9 cellular contexts compared by ENCODE assay signal in the genomic region with DNA sequence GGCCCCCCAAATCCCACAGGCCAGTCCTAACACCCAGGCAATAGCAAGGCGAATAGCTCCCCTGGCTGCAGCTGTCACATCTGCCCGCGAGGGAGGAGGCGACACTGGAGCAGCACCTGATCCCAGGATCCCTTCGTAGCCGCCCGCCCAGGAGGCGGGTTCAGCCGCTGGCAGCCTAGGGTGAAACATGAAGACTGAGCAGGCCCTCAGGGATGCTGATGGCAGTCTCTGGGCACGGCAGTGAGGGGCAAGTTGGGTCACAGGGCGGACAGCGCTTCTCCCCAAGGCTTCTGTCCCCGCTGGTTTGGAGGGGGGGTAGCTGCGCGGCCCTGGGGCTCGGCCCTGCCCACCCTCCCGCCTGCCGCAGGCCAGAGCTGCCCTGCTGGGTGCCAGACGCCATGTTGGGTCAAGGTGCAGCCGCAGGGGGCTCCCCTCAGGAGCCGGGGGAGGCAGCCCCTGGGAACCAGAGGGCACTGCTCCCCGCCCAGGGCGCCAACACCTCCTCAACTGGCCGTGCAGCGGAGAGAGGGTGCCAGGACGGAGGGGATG. TPM values are rescaled to one million over a fixed set of nuclear protein-coding genes. Genes with fewer than 3 reads are reported as not detected.
DNase-seq lines count a peak whose midpoint lies in the region; ATAC-seq, FAIRE-seq and TF ChIP-seq lines count a peak whose summit lies in the region.
"Had no signal": no experiment of that assay in that cellular context is flagged by ENCODE, and none has a peak within 500 bp of the region (broad histone marks: within the 10 kb centered on the region; RNA-seq: fewer than 3 reads in every experiment).

No MANE protein-coding gene starts in this region.

- H3K27me3 ChIP-seq in BE2C (no peaks in the 10 kb centered on the region), ascending aorta (no peaks in the 10 kb centered on the region), keratinocyte (ENCODE audit: control insufficient read depth, extremely low read depth, insufficient read depth, low read length) (no peaks in the 10 kb centered on the region)

- H3K27ac ChIP-seq in ascending aorta, result peak overlapping the region; percentile 47 to 79
- H3K27ac ChIP-seq in keratinocyte (ENCODE audit: control insufficient read depth, insufficient read depth, low read length), result no peak overlapping the region
- peak overlapping the region; percentile 93 for H3K27ac ChIP-seq in substantia nigra (ENCODE audit: low read depth, low read length, poor library complexity, severe bottlenecking)

- no peaks in the 10 kb centered on the region for H3K79me2 ChIP-seq in keratinocyte (ENCODE audit: control insufficient read depth, insufficient read depth, low read length)

- dilution Hi-C loops in keratinocyte (cut with MboI; ENCODE audit: extremely low pct_ligation_motif_present, low sequenced_read_pairs), result no loop called here

- DNase-seq in BE2C (peak; percentile 63), ascending aorta (ENCODE audit: low spot score in 2 of 2) (no peak), keratinocyte (ENCODE audit: low read depth, low spot score) (no peak), substantia nigra (lab: John Stamatoyannopoulos, UW) (peak in 24 of 49 donors; percentile 16 to 86 (median 41))
- DNase-seq in stimulated activated CD8-positive, alpha-beta memory T cell treated with anti-CD3 and anti-CD28 coated beads, Interleukin-4, amount 100 ng/mL, for 48 hours, result no peak

- no peak for FAIRE-seq in keratinocyte (lab: Jason Lieb, UNC)
- FAIRE-seq: endometrium had no signal

- peak overlapping the region; percentile 57 for H3K4me3 ChIP-seq in BE2C (ENCODE audit: low read depth, low read length)
- H3K4me3 ChIP-seq in ascending aorta, result peak overlapping the region; percentile 90 to 95
- H3K4me3 ChIP-seq in keratinocyte (ENCODE audit: control insufficient read depth in 2 of 3, extremely low read depth in 1 of 3, insufficient read depth in 2 of 3, low read depth in 1 of 3, low read length in 3 of 3), result peak overlapping the region in 2 of 3 experiments; percentile 38 to 53

- H3K36me3 Mint-ChIP-seq in IgD-negative memory B cell, result no peaks in the 10 kb centered on the region

- ATAC-seq in GM21447 (IDR thresholded peaks at IDR 0.05; ENCODE audit: unreplicated experiment) (no peak), GM18519 (IDR thresholded peaks at IDR 0.05; ENCODE audit: low FRiP score, unreplicated experiment) (no peak)

- H3K27me3 Mint-ChIP-seq in IgD-negative memory B cell, result peaks cover 2% of the 10 kb centered on the region

- peaks cover 3% of the 10 kb centered on the region for H4K20me1 ChIP-seq in keratinocyte (ENCODE audit: control insufficient read depth, extremely low read depth, insufficient read depth, low read length)

- peak overlapping the region; percentile 54 for H3K4me2 ChIP-seq in keratinocyte (ENCODE audit: control insufficient read depth, extremely low read depth, insufficient read depth, low read depth, low read length)

- H3K9me3 ChIP-seq in BE2C (no peaks in the 10 kb centered on the region), ascending aorta (no peaks in the 10 kb centered on the region), keratinocyte (ENCODE audit: control insufficient read depth, low read depth, low read length) (no peaks in the 10 kb centered on the region)

- intact Hi-C loops in ascending aorta (cut with DNase I), result loop anchor here (5.0 to 10.0 kb wide), 3 partner anchors 33 to 365 kb away; a partner anchor contains a TSS

- H3K36me3 ChIP-seq in BE2C (no peaks in the 10 kb centered on the region), ascending aorta (no peaks in the 10 kb centered on the region), keratinocyte (ENCODE audit: control insufficient read depth in 2 of 2, extremely low read depth in 1 of 2, insufficient read depth in 2 of 2, low read length in 2 of 2) (peaks cover 0 to 2% of the 10 kb centered on the region in 2 experiments)

- no peak overlapping the region for H3K9ac ChIP-seq in keratinocyte (ENCODE audit: control insufficient read depth, extremely low read depth, insufficient read depth, low read length)

- no peak overlapping the region for H3K27ac Mint-ChIP-seq in IgD-negative memory B cell

- H2AFZ ChIP-seq in keratinocyte (ENCODE audit: control insufficient read depth, low read length), result no peak overlapping the region

- TF ChIP-seq CTCF in BE2C (IDR thresholded peaks at IDR 0.05; ENCODE audit: low read depth, low read length) (no peak), ascending aorta (IDR thresholded peaks at IDR 0.05) (peak in 1 of 3 experiments; percentile 7), keratinocyte (optimal IDR thresholded peaks at IDR 0.05 in 1 of 3, IDR thresholded peaks at IDR 0.05 in 1 of 3, conservative IDR thresholded peaks at IDR 0.05 in 1 of 3; ENCODE audit: extremely low read depth in 1 of 3, insufficient read depth in 2 of 3, low read length in 3 of 3) (no peak)

- H3K4me3 Mint-ChIP-seq in IgD-negative memory B cell, result peak overlapping the region; percentile 63 to 92 (median 70)

- H3K9me1 ChIP-seq in keratinocyte (ENCODE audit: control insufficient read depth, extremely low read depth, insufficient read depth, low read length), result no peaks in the 10 kb centered on the region

- no peaks in the 10 kb centered on the region for H3K9me3 Mint-ChIP-seq in IgD-negative memory B cell

- peaks cover 24% of the 10 kb centered on the region for H3K4me1 ChIP-seq in BE2C
- H3K4me1 ChIP-seq in ascending aorta, result peaks cover 3 to 19% of the 10 kb centered on the region in 2 donors
- H3K4me1 ChIP-seq in keratinocyte (ENCODE audit: control insufficient read depth, extremely low read depth, insufficient read depth, low read length), result no peaks in the 10 kb centered on the region

- peaks cover 15 to 16% (median 16%) of the 10 kb centered on the region in 3 donors for H3K4me1 Mint-ChIP-seq in IgD-negative memory B cell

RNA-seq across cellular contexts. Expression of a gene that starts 1.9 kb away (rescaled TPM):
- polyA plus RNA-seq in BE2C (2012; ENCODE audit: insufficient read depth, insufficient read length, low read depth), result 107 TPM
- polyA plus RNA-seq in IgD-negative memory B cell (4.9 TPM), keratinocyte (1.5 to 2.2 TPM (median 2.1 TPM) in 3 replicates)
- 33.6 TPM for total RNA-seq in ascending aorta
- polyA plus RNA-seq in keratinocyte (2011; ENCODE audit: low read depth), result 2.2 TPM
- polyA plus RNA-seq in keratinocyte (2011; cell fraction: cytosol; rRNA removed), result 0.88 and 1.7 TPM in 2 replicates
- polyA plus RNA-seq in keratinocyte (2011; cell fraction: nucleus; rRNA removed), result 5.8 and 6.7 TPM in 2 replicates
- 2.5 and 4.6 TPM in 2 replicates for polyA plus RNA-seq in keratinocyte (2012; ENCODE audit: low replicate concordance)
- 4.8 to 16.5 TPM (median 10.5 TPM) in 3 replicates for polyA minus RNA-seq in keratinocyte
- 5.6 TPM for polyA minus RNA-seq in keratinocyte (2011; cell fraction: cytosol; rRNA and poly(A)+ RNA removed)
- 7.4 and 10.2 TPM in 2 replicates for polyA minus RNA-seq in keratinocyte (2011; cell fraction: nucleus; rRNA and poly(A)+ RNA removed)
